20 cellular contexts compared by ENCODE assay signal in the genomic region with DNA sequence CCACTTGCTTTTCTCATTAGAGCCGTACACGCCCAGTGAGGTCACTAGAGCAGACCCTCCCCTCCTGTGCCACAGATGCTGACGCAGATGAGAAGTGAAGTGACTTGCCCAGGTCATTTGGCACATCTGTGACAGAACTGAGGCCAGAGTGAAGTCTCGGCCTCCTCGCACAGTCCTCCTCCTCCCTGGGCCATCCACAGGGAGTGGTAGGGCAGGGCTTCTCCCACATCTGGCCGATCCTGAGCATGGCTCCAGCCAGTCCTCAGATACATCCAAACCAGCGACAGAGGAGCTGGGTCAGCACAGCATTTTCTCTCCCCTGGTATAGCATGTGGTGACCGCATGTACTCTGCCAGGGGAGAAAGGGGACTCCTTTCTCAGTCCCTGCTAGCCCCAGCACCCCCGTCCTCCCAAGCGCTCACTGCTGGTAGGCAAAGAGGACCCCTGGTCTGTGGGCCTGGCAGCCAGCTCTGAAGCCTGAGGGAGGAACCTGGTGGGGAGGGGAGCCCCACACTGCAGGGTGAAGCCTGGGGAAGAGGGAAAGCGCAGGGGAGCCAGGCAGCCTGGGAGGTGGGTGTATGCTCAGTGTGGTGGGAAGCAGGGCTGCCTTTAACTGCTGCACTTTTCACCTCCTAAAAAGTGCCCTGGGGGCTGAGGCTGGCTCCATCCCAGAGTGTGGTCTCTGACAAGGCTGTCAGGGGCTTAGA. TPM values are rescaled to one million over a fixed set of nuclear protein-coding genes. Genes with fewer than 3 reads are reported as not detected.
"Had no signal": no experiment of that assay in that cellular context is flagged by ENCODE, and none has a peak within 500 bp of the region (broad histone marks: within the 10 kb centered on the region; RNA-seq: fewer than 3 reads in every experiment).

No MANE protein-coding gene starts in this region.

- DNase-seq: activated CD4-positive, alpha-beta memory T cell treated with anti-CD3 and anti-CD28 coated beads, Interleukin-2, amount 10 ng/mL, durations not matched to agents 7 days and 5 days; activated CD4-positive, alpha-beta T cell treated with anti-CD3 and anti-CD28 coated beads for 1 hour; activated CD8-positive, alpha-beta memory T cell treated with anti-CD3 and anti-CD28 coated beads, Interleukin-2, amount 50 U/mL, for 4 hours; activated naive CD4-positive, alpha-beta T cell treated with Interleukin-2 at 50 U/mL for 16 hours; activated naive CD8-positive, alpha-beta T cell treated with anti-CD3 and anti-CD28 coated beads, Interleukin-2, amount 50 U/mL, for 24 hours; activated T-cell treated with anti-CD3 and anti-CD28 coated beads, Interleukin-2, amount 50 U/mL, for 72 hours; foreskin melanocyte; kidney glomerular epithelial cell; naive thymus-derived CD4-positive, alpha-beta T cell; nucleus accumbens; sigmoid colon; stimulated activated CD4-positive, alpha-beta T cell treated with anti-CD3 and anti-CD28 coated beads, Interleukin-2, amount 100 ng/mL, for 48 hours; stimulated activated naive CD8-positive, alpha-beta T cell treated with anti-CD3 and anti-CD28 coated beads, Interleukin-15, Interleukin-2, amounts not matched to agents 100 U/mL and 50 U/mL, for 24 hours; T-helper 9 cell; upper lobe of right lung had no signal

- H3K36me3 ChIP-seq: sigmoid colon, upper lobe of right lung had no signal

- H3K9me3 ChIP-seq: psoas muscle, sigmoid colon, upper lobe of right lung had no signal

- H3K4me3 ChIP-seq: lung, psoas muscle, sigmoid colon, upper lobe of right lung had no signal

- ATAC-seq: activated naive CD8-positive, alpha-beta T cell treated with anti-CD3 and anti-CD28 coated beads, Interleukin-2, amount 50 U/mL, for 24 hours; activated T-cell treated with anti-CD3 and anti-CD28 coated beads, Interleukin-2, amount 50 U/mL, for 72 hours; naive thymus-derived CD4-positive, alpha-beta T cell; stimulated activated naive CD8-positive, alpha-beta T cell treated with anti-CD3 and anti-CD28 coated beads, Interleukin-15, Interleukin-2, amounts not matched to agents 100 U/mL and 50 U/mL, for 24 hours; upper lobe of right lung had no signal

- H3K27me3 ChIP-seq: upper lobe of right lung had no signal

- H3K4me1 ChIP-seq: upper lobe of right lung had no signal

- H3K27ac ChIP-seq: psoas muscle, sigmoid colon, upper lobe of right lung had no signal

- FAIRE-seq: astrocyte, colon, endothelial cell of umbilical vein had no signal

RNA-seq across cellular contexts. Expression of gene TBX2, which starts 15.1 kb away (rescaled TPM):
- total RNA-seq: activated CD4-positive, alpha-beta memory T cell treated with anti-CD3 and anti-CD28 coated beads, Interleukin-2, amount 10 ng/mL, durations not matched to agents 7 days and 5 days; endothelial cell of umbilical vein; naive thymus-derived CD4-positive, alpha-beta T cell had no signal
- polyA plus RNA-seq: endothelial cell of umbilical vein; naive thymus-derived CD4-positive, alpha-beta T cell had no signal
